In genomic region chr3:71744738-71745137, GRCh38 we compare ENCODE assay signal across 10 cellular contexts. TPM values are rescaled to one million over a fixed set of nuclear protein-coding genes. Genes with fewer than 3 reads are reported as not detected.
"Had no signal": no experiment of that assay in that cellular context is flagged by ENCODE, and none has a peak within 500 bp of the region (broad histone marks: within the 10 kb centered on the region; RNA-seq: fewer than 3 reads in every experiment).

No MANE protein-coding gene starts in this region.

- H3K4me1 Mint-ChIP-seq: IgD-negative memory B cell had no signal

- H3K27ac Mint-ChIP-seq: IgD-negative memory B cell had no signal

- DNase-seq: GOT3, H7 had no signal

- H3K4me3 ChIP-seq: HAP-1, K562 had no signal

- H3K36me3 ChIP-seq: HAP-1 had no signal

- H3K4me3 Mint-ChIP-seq: IgD-negative memory B cell had no signal

- H3K4me1 ChIP-seq: HAP-1 had no signal

- H3K36me3 Mint-ChIP-seq: IgD-negative memory B cell had no signal

- ATAC-seq: HCT116, HepG2, K562 had no signal

- H3K27ac ChIP-seq: HL-60 had no signal

RNA-seq across cellular contexts. Expression of gene GPR27, which starts 8.9 kb away (rescaled TPM):
- total RNA-seq: H4, HepG2, HT1080, K562 had no signal
- polyA plus RNA-seq: HepG2, K562 had no signal

RNA-seq across cellular contexts. Expression of gene PROK2, which starts 40.2 kb away (rescaled TPM):
- total RNA-seq: H4, HepG2, HT1080, K562 had no signal
- polyA plus RNA-seq: HepG2, IgD-negative memory B cell had no signal
